ENCODE assay signal across 8 cellular contexts in genomic region chr12:110744176-110744575, GRCh38. TPM values are rescaled to one million over a fixed set of nuclear protein-coding genes. Genes with fewer than 3 reads are reported as not detected.
A peak's percentile ranks its signal among the peaks of the same experiment; 100 is the strongest.
DNase-seq lines count a peak whose midpoint lies in the region; ATAC-seq, FAIRE-seq and TF ChIP-seq lines count a peak whose summit lies in the region.

No MANE protein-coding gene starts in this region.

- H3K36me3 ChIP-seq in psoas muscle (ENCODE audit: insufficient read depth in 1 of 2, low read depth in 1 of 2) (no peaks in the 10 kb centered on the region), WERI-Rb-1 (peaks cover 22% of the 10 kb centered on the region)

- H3K4me3 ChIP-seq in psoas muscle, result peak overlapping the region; percentile 81
- no peak overlapping the region for H3K4me3 ChIP-seq in WERI-Rb-1 (ENCODE audit: low read depth, low read length)

- ATAC-seq in psoas muscle, result no peak
- no peak for ATAC-seq in HG02938 (IDR thresholded peaks at IDR 0.05; ENCODE audit: unreplicated experiment)
- no peak for ATAC-seq in HG03460 (IDR thresholded peaks at IDR 0.05; ENCODE audit: unreplicated experiment)

- WGBS in psoas muscle, 3 donors, result 47 to 52% (median 50%) methylated on average over 4 of the region's 4 CpGs

- intact Hi-C loops in psoas muscle (cut with DNase I), result no loop called here

- FAIRE-seq in H54 (lab: Jason Lieb, UNC), result peak; percentile 80

- H3K27ac ChIP-seq in psoas muscle, result no peak overlapping the region
- no peak overlapping the region for H3K27ac ChIP-seq in WERI-Rb-1

- H3K27me3 ChIP-seq in psoas muscle (ENCODE audit: insufficient read depth in 3 of 3, low read length in 2 of 3) (no peaks in the 10 kb centered on the region), WERI-Rb-1 (ENCODE audit: insufficient read depth, low read depth, severe bottlenecking) (no peaks in the 10 kb centered on the region)

- TF ChIP-seq CTCF in psoas muscle (IDR thresholded peaks at IDR 0.05) (no peak), WERI-Rb-1 (IDR thresholded peaks at IDR 0.05; ENCODE audit: low read depth, low read length) (no peak)

- DNase-seq in H54 (ENCODE audit: insufficient read length, low spot score), result peak; percentile 73
- peak; percentile 35 for DNase-seq in T1000 (lab: John Stamatoyannopoulos, UW)
- peak; percentile 37 for DNase-seq in glomerular visceral epithelial cell (ENCODE audit: extremely low spot score)
- DNase-seq in psoas muscle, result peak in 1 of 2 donors; percentile 61
- no peak for DNase-seq in NCI-H1436 treated with DMSO at 0.1 percent for 48 hours (lab: John Stamatoyannopoulos, UW)
- DNase-seq in WERI-Rb-1, result no peak

- no peak for TF ChIP-seq POLR2A in H54 (IDR thresholded peaks at IDR 0.05; ENCODE audit: low read depth, low read length)

- peaks cover 37% of the 10 kb centered on the region for H3K4me1 ChIP-seq in psoas muscle

- H3K9me3 ChIP-seq in psoas muscle, result no peaks in the 10 kb centered on the region
- H3K9me3 ChIP-seq in WERI-Rb-1 (ENCODE audit: severe bottlenecking), result no peaks in the 10 kb centered on the region

RNA-seq across cellular contexts. Expression of gene PPP1CC, which starts 1.5 kb away (rescaled TPM):
- total RNA-seq in psoas muscle, result 100 to 1,000 TPM; 102 to 184 (median 135) TPM
- 100 to 1,000 TPM in 2 of 3 donors, 10 to 100 TPM in 1; 82.5 to 222 (median 117) TPM for polyA plus RNA-seq in psoas muscle

RNA-seq across cellular contexts. Expression of gene HVCN1, which starts 55.3 kb away (rescaled TPM):
- total RNA-seq in psoas muscle, result 1 to 10 TPM; 1.7 to 8.9 (median 4.3) TPM
- polyA plus RNA-seq in psoas muscle, result 1 to 10 TPM; 1.4 to 6.4 (median 2.8) TPM

Comparison
In these comparisons a context has a peak if more than half of its experiments do, and no peak if none do; other contexts are left out.
1. DNase-seq: peak in H54 (single experiment), T1000 (single experiment) and glomerular visceral epithelial cell (single experiment); none in NCI-H1436 treated with DMSO at 0.1 percent for 48 hours (single experiment) and WERI-Rb-1 (single experiment).